ENCODE assay signal across 23 cellular contexts in the genomic region with DNA sequence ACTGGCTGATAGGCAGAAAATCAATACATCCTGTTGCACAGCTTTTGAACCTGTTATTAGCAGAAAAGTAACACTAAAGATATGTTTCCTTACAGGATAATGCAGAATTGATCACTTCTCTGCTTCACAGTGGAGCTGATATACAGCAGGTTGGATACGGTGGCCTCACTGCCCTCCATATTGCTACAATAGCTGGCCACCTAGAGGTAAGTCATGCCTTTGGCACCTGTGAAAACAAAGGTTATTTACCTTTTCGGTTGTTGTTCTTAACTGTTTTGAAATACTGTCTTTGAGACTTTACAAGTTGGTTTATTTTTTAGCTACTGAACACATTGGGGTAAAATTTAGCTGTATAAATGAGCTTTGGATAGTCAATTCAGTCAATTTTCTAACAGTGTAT. TPM values are rescaled to one million over a fixed set of nuclear protein-coding genes. Genes with fewer than 3 reads are reported as not detected.
"Had no signal": no experiment of that assay in that cellular context is flagged by ENCODE, and none has a peak within 500 bp of the region (broad histone marks: within the 10 kb centered on the region; RNA-seq: fewer than 3 reads in every experiment).

No MANE protein-coding gene starts in this region.

- H3K4me3 ChIP-seq: heart right ventricle, left lung, lung, uterus had no signal

- H3K36me3 ChIP-seq: left lung, uterus had no signal

- H3K4me1 Mint-ChIP-seq: naive thymus-derived CD8-positive, alpha-beta T cell; stimulated activated effector memory CD8-positive, alpha-beta T cell treated with anti-CD3 and anti-CD28 coated beads, Interleukin-12 subunit alpha, Interleukin-12 subunit beta, amount 100 ng/mL, for 72 hours; stimulated activated naive CD8-positive, alpha-beta T cell treated with anti-CD3 and anti-CD28 coated beads, Interleukin-15, amount 100 ng/mL, for 72 hours; T-helper 17 cell had no signal

- H3K4me1 ChIP-seq: left lung, parathyroid adenoma, uterus had no signal

- H3K9ac ChIP-seq: parathyroid adenoma had no signal

- H3K9me3 ChIP-seq: heart right ventricle, left lung, uterus had no signal

- H3K36me3 Mint-ChIP-seq: stimulated activated effector memory CD8-positive, alpha-beta T cell treated with anti-CD3 and anti-CD28 coated beads, Interleukin-12 subunit alpha, Interleukin-12 subunit beta, amount 100 ng/mL, for 72 hours had no signal

- H3K27ac ChIP-seq: epithelial cell of prostate, heart right ventricle, left lung, parathyroid adenoma, uterus had no signal

- H3K79me2 ChIP-seq: parathyroid adenoma had no signal

- H3K27ac Mint-ChIP-seq: activated naive CD4-positive, alpha-beta T cell treated with anti-CD3 and anti-CD28 coated beads for 36 hours; naive thymus-derived CD8-positive, alpha-beta T cell; stimulated activated effector memory CD8-positive, alpha-beta T cell treated with anti-CD3 and anti-CD28 coated beads, Interleukin-12 subunit alpha, Interleukin-12 subunit beta, amount 100 ng/mL, for 72 hours; stimulated activated naive CD8-positive, alpha-beta T cell treated with anti-CD3 and anti-CD28 coated beads, Interleukin-15, amount 100 ng/mL, for 72 hours; T-helper 17 cell had no signal

- DNase-seq: activated CD4-positive, alpha-beta T cell treated with anti-CD3 and anti-CD28 coated beads for 4 hours; activated CD4-positive, alpha-beta T cell treated with anti-CD3 and anti-CD28 coated beads, Interleukin-2, amount 50 U/mL, for 48 hours; activated CD4-positive, CD25-positive, alpha-beta regulatory T cell; activated naive CD4-positive, alpha-beta T cell treated with anti-CD3 and anti-CD28 coated beads for 36 hours; activated T-cell treated with anti-CD3 and anti-CD28 coated beads, Interleukin-2, amount 50 U/mL, for 48 hours; amygdala; cortex of kidney; heart right ventricle; left lung; naive thymus-derived CD8-positive, alpha-beta T cell; small intestine; stimulated activated CD4-positive, alpha-beta T cell treated with anti-CD3 and anti-CD28 coated beads, Interleukin-2, amount 100 ng/mL, for 24 hours; stimulated activated naive CD8-positive, alpha-beta T cell treated with anti-CD3 and anti-CD28 coated beads, Interleukin-15, amount 100 ng/mL, for 72 hours; T-helper 17 cell; trophoblast cell; uterus had no signal

- H3K4me3 Mint-ChIP-seq: activated naive CD4-positive, alpha-beta T cell treated with anti-CD3 and anti-CD28 coated beads for 36 hours; naive thymus-derived CD8-positive, alpha-beta T cell; stimulated activated effector memory CD8-positive, alpha-beta T cell treated with anti-CD3 and anti-CD28 coated beads, Interleukin-12 subunit alpha, Interleukin-12 subunit beta, amount 100 ng/mL, for 72 hours; stimulated activated naive CD8-positive, alpha-beta T cell treated with anti-CD3 and anti-CD28 coated beads, Interleukin-15, amount 100 ng/mL, for 72 hours; T-helper 17 cell had no signal

- H2AFZ ChIP-seq: parathyroid adenoma had no signal

- H3K27me3 ChIP-seq: heart right ventricle, left lung, uterus had no signal

- ATAC-seq: heart right ventricle; left lung; naive thymus-derived CD8-positive, alpha-beta T cell; sciatic nerve; stimulated activated effector memory CD8-positive, alpha-beta T cell treated with anti-CD3 and anti-CD28 coated beads, Interleukin-12 subunit alpha, Interleukin-12 subunit beta, amount 100 ng/mL, for 72 hours; stimulated activated naive CD8-positive, alpha-beta T cell treated with anti-CD3 and anti-CD28 coated beads, Interleukin-15, amount 100 ng/mL, for 72 hours; T-helper 17 cell had no signal

- H3K9me3 Mint-ChIP-seq: activated naive CD4-positive, alpha-beta T cell treated with anti-CD3 and anti-CD28 coated beads for 36 hours; naive thymus-derived CD8-positive, alpha-beta T cell; stimulated activated effector memory CD8-positive, alpha-beta T cell treated with anti-CD3 and anti-CD28 coated beads, Interleukin-12 subunit alpha, Interleukin-12 subunit beta, amount 100 ng/mL, for 72 hours; stimulated activated naive CD8-positive, alpha-beta T cell treated with anti-CD3 and anti-CD28 coated beads, Interleukin-15, amount 100 ng/mL, for 72 hours had no signal

- H3K27me3 Mint-ChIP-seq: naive thymus-derived CD8-positive, alpha-beta T cell; stimulated activated naive CD8-positive, alpha-beta T cell treated with anti-CD3 and anti-CD28 coated beads, Interleukin-15, amount 100 ng/mL, for 72 hours; T-helper 17 cell had no signal

RNA-seq across cellular contexts. Expression of gene TNNI3K, which starts 36.3 kb away (rescaled TPM):
- total RNA-seq: activated CD8-positive, alpha-beta memory T cell treated with anti-CD3 and anti-CD28 coated beads for 36 hours; kidney epithelial cell; lung had no signal
